8 cellular contexts compared by ENCODE assay signal in genomic region chr19:7919681-7920519, GRCh38. TPM values are rescaled to one million over a fixed set of nuclear protein-coding genes. Genes with fewer than 3 reads are reported as not detected.
DNase-seq lines count a peak whose midpoint lies in the region; ATAC-seq and TF ChIP-seq lines count a peak whose summit lies in the region.

A gene with protein sequence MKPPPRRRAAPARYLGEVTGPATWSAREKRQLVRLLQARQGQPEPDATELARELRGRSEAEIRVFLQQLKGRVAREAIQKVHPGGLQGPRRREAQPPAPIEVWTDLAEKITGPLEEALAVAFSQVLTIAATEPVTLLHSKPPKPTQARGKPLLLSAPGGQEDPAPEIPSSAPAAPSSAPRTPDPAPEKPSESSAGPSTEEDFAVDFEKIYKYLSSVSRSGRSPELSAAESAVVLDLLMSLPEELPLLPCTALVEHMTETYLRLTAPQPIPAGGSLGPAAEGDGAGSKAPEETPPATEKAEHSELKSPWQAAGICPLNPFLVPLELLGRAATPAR (plus strand): TSS chr19:7920338. CDS start chr19:7920367, 29 bp downstream.

- intact Hi-C loops in activated CD4-positive, alpha-beta T cell treated with anti-CD3 and anti-CD28 coated beads for 36 hours (cut with DNase I, micrococcal nuclease), result loop anchor here (1.0 to 5.0 kb wide), 18 partner anchors 17 to 1547 kb away; partner anchors contain the start of genes MAP2K7 (in 2 of the 2), TIMM44 (in 2 of the 2), ALKBH7 (in 1 of the 2) and CERS4 (in 1 of the 2)

- peaks cover 20% of the 10 kb centered on the region for H3K27me3 Mint-ChIP-seq in activated CD4-positive, alpha-beta T cell treated with anti-CD3 and anti-CD28 coated beads for 36 hours

- POLR2A ChIA-PET in activated CD4-positive, alpha-beta T cell treated with anti-CD3 and anti-CD28 coated beads for 36 hours (lab: Charles Lee), result interaction anchor here (0.6 to 2.9 kb wide), 3 partner anchors 24 to 148 kb away, joined by 6 to 10 read pairs (median 8); partner anchors contain the start of gene TIMM44

- peak; percentile 95 for DNase-seq in AG10803 (ENCODE audit: low read depth)
- peak; percentile 86 for DNase-seq in NCI-H510A treated with DMSO at 0.1 percent for 48 hours (lab: John Stamatoyannopoulos, UW)
- DNase-seq in activated CD4-positive, alpha-beta T cell treated with anti-CD3 and anti-CD28 coated beads for 36 hours, result peak; percentile 98
- peak; percentile 95 for DNase-seq in choroid plexus epithelial cell (ENCODE audit: low read depth)
- peak; percentile 87 to 96 (median 91) for DNase-seq in stimulated activated CD4-positive, alpha-beta T cell treated with anti-CD3 and anti-CD28 coated beads, Interleukin-1b, Interleukin-23, amount 100 ng/mL, for 24 hours (ENCODE audit: low read depth in 4 of 4, low spot score in 1 of 4)

- ATAC-seq in GM19035 (IDR thresholded peaks at IDR 0.05; ENCODE audit: unreplicated experiment) (peak; percentile 63), HG03432 (IDR thresholded peaks at IDR 0.05; ENCODE audit: unreplicated experiment) (peak; percentile 64)
- peak; percentile 76 for ATAC-seq in activated CD4-positive, alpha-beta T cell treated with anti-CD3 and anti-CD28 coated beads for 36 hours

- TF ChIP-seq CTCF in AG10803 (conservative IDR thresholded peaks at IDR 0.05; ENCODE audit: low read length), result no peak
- TF ChIP-seq CTCF in choroid plexus epithelial cell (conservative IDR thresholded peaks at IDR 0.05; ENCODE audit: low read depth, low read length), result no peak

- peaks cover 5% of the 10 kb centered on the region for H3K36me3 Mint-ChIP-seq in activated CD4-positive, alpha-beta T cell treated with anti-CD3 and anti-CD28 coated beads for 36 hours (ENCODE audit: low read depth)

- H3K27me3 ChIP-seq in layer of hippocampus (ENCODE audit: control insufficient read depth, insufficient read depth, low read length), result peaks cover 28% of the 10 kb centered on the region

- H3K4me1 Mint-ChIP-seq in activated CD4-positive, alpha-beta T cell treated with anti-CD3 and anti-CD28 coated beads for 36 hours, result peaks cover 32% of the 10 kb centered on the region

- CTCF ChIA-PET in activated CD4-positive, alpha-beta T cell treated with anti-CD3 and anti-CD28 coated beads for 36 hours (lab: Charles Lee), result interaction anchor here (0.6 to 4.4 kb wide), 10 partner anchors 9 to 972 kb away, joined by 3 to 32 read pairs (median 5); partner anchors contain the start of genes MAP2K7 and TIMM44

- H3K27ac ChIP-seq in layer of hippocampus (ENCODE audit: low read depth, low read length), result peak within 1 kb of the TSS; percentile 93

- peak within 1 kb of the TSS; percentile 82 for H3K4me3 Mint-ChIP-seq in activated CD4-positive, alpha-beta T cell treated with anti-CD3 and anti-CD28 coated beads for 36 hours

- peak within 1 kb of the TSS; percentile 87 for H3K27ac Mint-ChIP-seq in activated CD4-positive, alpha-beta T cell treated with anti-CD3 and anti-CD28 coated beads for 36 hours

- no peaks in the 10 kb centered on the region for H3K9me3 Mint-ChIP-seq in activated CD4-positive, alpha-beta T cell treated with anti-CD3 and anti-CD28 coated beads for 36 hours (ENCODE audit: low read depth)

- H3K4me3 ChIP-seq in AG10803 (ENCODE audit: low read length), result peak within 1 kb of the TSS; percentile 75
- H3K4me3 ChIP-seq in choroid plexus epithelial cell (ENCODE audit: low read depth, low read length), result peak within 1 kb of the TSS; percentile 80

RNA-seq across cellular contexts. Expression of the gene that starts here (rescaled TPM):
- 10 to 100 TPM; 14.6 to 16.2 TPM for total RNA-seq in activated CD4-positive, alpha-beta T cell treated with anti-CD3 and anti-CD28 coated beads for 36 hours

Comparison
In these comparisons a context has a peak if more than half of its experiments do, and no peak if none do; other contexts are left out.
1. Peak in every context shown above with its lines: DNase-seq, ATAC-seq, H3K4me3 ChIP-seq and H3K27ac ChIP-seq.